Comparison of ENCODE assay signal across 16 cellular contexts in the genomic region with DNA sequence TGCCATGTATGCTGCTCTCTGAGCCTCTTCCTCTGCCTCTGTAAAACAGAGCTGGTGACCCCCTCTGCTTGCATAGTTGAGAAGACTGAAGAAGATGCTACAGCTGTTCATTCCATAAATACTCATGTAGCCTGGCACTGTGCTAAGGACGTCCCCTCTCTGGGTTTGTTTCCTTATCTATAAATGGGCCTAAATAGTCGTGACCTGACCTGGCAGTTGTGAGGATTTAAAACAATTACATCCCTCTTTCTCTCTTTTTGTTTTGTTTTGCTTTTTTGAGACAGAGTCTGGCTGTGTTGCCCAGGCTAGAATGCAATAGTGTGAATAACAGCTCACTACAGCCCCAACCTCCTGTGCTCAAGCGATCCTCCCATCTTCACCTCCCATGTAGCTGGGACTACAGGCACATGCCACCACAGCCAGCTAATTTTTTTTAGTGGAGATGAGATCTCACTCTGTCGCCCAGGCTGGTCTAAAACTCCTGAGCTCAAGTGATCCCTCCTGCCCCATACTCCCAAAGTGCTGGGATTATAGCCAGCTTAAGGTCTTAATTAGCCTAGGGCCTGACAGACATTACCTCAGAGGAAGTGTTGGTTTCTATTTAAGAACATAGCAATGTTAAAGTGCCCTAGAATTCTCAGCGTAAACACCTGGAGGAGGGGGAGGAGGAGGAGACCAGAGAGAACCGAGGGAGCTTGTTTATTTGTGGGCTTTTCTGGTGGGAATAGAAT. TPM values are rescaled to one million over a fixed set of nuclear protein-coding genes. Genes with fewer than 3 reads are reported as not detected.
A peak's percentile ranks its signal among the peaks of the same experiment; 100 is the strongest.
DNase-seq lines count a peak whose midpoint lies in the region; ATAC-seq and TF ChIP-seq lines count a peak whose summit lies in the region.
"Had no signal": no experiment of that assay in that cellular context is flagged by ENCODE, and none has a peak within 500 bp of the region (broad histone marks: within the 10 kb centered on the region; RNA-seq: fewer than 3 reads in every experiment).

No MANE protein-coding gene starts in this region.

- POLR2A ChIA-PET in Caco-2 (lab: Charles Lee) (no interaction called here), HEK293 (lab: Yijun Ruan, JAX) (interaction anchor here (1.2 to 2.3 kb wide), 3 partner anchors 7 to 110 kb away, joined by 3 to 7 read pairs (median 6); no protein-coding TSS in a partner anchor)

- peaks cover 22% of the 10 kb centered on the region for H3K4me1 Mint-ChIP-seq in Caco-2 (ENCODE audit: low read depth, unreplicated experiment)
- peaks cover 17% of the 10 kb centered on the region for H3K4me1 Mint-ChIP-seq in endodermal cell
- H3K4me1 Mint-ChIP-seq in glutamatergic neuron (ENCODE audit: low read depth, unreplicated experiment) = no peaks in the 10 kb centered on the region

- H3K36me3 ChIP-seq in Caco-2 (ENCODE audit: control insufficient read depth, insufficient read depth, low read length) = no peaks in the 10 kb centered on the region
- H3K36me3 ChIP-seq in HEK293 (ENCODE audit: control insufficient read depth in 2 of 2, insufficient read depth in 1 of 2, low read length in 2 of 2) = peaks cover 63 to 75% of the 10 kb centered on the region in 2 experiments
- peaks cover 22% of the 10 kb centered on the region for H3K36me3 ChIP-seq in endodermal cell (ENCODE audit: control insufficient read depth, insufficient read depth, low read length)
- no peaks in the 10 kb centered on the region for H3K36me3 ChIP-seq in psoas muscle (ENCODE audit: insufficient read depth in 1 of 2, low read depth in 1 of 2)
- H3K36me3 ChIP-seq in esophagus squamous epithelium = no peaks in the 10 kb centered on the region
- H3K36me3 ChIP-seq: Peyer's patch had no signal

- H3K9me3 Mint-ChIP-seq in Caco-2 (ENCODE audit: unreplicated experiment) = no peaks in the 10 kb centered on the region
- H3K9me3 Mint-ChIP-seq in endodermal cell = no peaks in the 10 kb centered on the region
- H3K9me3 Mint-ChIP-seq in glutamatergic neuron (ENCODE audit: unreplicated experiment) = peaks cover 2% of the 10 kb centered on the region

- CTCF ChIA-PET in Caco-2 (lab: Charles Lee) = interaction anchor here (0.5 to 1.1 kb wide), 4 partner anchors 21 to 1925 kb away, joined by 3 to 6 read pairs (median 3); a partner anchor contains a TSS
- CTCF ChIA-PET in HEK293 (lab: Yijun Ruan, JAX) = interaction anchor here (0.5 to 4.8 kb wide), 23 partner anchors 8 to 1503 kb away, joined by 3 to 72 read pairs (median 5); a partner anchor contains a TSS

- peak overlapping the region; percentile 16 for H3K9ac ChIP-seq in endodermal cell (ENCODE audit: extremely low read depth, low read length, poor library complexity, severe bottlenecking)

- no TSS peak for BruUV-seq in Caco-2 (replicated peaks; lab: Mats Ljungman, UMichigan)

- TF ChIP-seq CTCF in Caco-2 (IDR thresholded peaks at IDR 0.05; ENCODE audit: insufficient read depth in 1 of 2, low read depth in 1 of 2, low read length in 1 of 2, severe bottlenecking in 1 of 2, unreplicated experiment in 1 of 2) = no peak
- no peak for TF ChIP-seq CTCF in HEK293 (tag by site-specific recombination; IDR thresholded peaks at IDR 0.05)
- no peak for TF ChIP-seq CTCF in endodermal cell (conservative IDR thresholded peaks at IDR 0.05)
- no peak for TF ChIP-seq CTCF in psoas muscle (IDR thresholded peaks at IDR 0.05)
- no peak for TF ChIP-seq CTCF in esophagus squamous epithelium (IDR thresholded peaks at IDR 0.05)
- no peak for TF ChIP-seq CTCF in glutamatergic neuron (IDR thresholded peaks at IDR 0.05; ENCODE audit: partially characterized antibody, unreplicated experiment)

- H3K27ac ChIP-seq in HEK293 (ENCODE audit: extremely low read depth, low read depth, low read length) (peak overlapping the region; percentile 32; the same call in 1 of the 2 replicates), endodermal cell (ENCODE audit: low read depth, low read length) (no peak overlapping the region), psoas muscle (peak overlapping the region; percentile 53), esophagus squamous epithelium (no peak overlapping the region)
- H3K27ac ChIP-seq: Peyer's patch had no signal

- H3K4me3 ChIP-seq in Caco-2 (ENCODE audit: low read depth, low read length) (no peak overlapping the region), HEK293 (ENCODE audit: low read depth, low read length) (no peak overlapping the region), endodermal cell (ENCODE audit: low read length) (peak overlapping the region; percentile 31), psoas muscle (no peak overlapping the region), esophagus squamous epithelium (no peak overlapping the region)
- H3K4me3 ChIP-seq: Peyer's patch had no signal

- H3K27ac Mint-ChIP-seq in Caco-2 (ENCODE audit: unreplicated experiment) (peak overlapping the region; percentile 62), endodermal cell (peak overlapping the region; percentile 67), glutamatergic neuron (ENCODE audit: unreplicated experiment) (no peak overlapping the region)

- 92 to 95% methylated on average over 2 to 5 of the region's 6 CpGs for WGBS in endodermal cell (ENCODE audit: insufficient coverage in 1 of 2, insufficient read length in 1 of 2), 2 experiments
- 46 to 56% (median 47%) methylated on average over 6 of the region's 6 CpGs for WGBS in psoas muscle, 3 donors
- WGBS in esophagus squamous epithelium, 2 donors = 79 to 85% methylated on average over 5 of the region's 6 CpGs

- H3K4me3 Mint-ChIP-seq in Caco-2 (ENCODE audit: unreplicated experiment) (no peak overlapping the region), endodermal cell (no peak overlapping the region), glutamatergic neuron (ENCODE audit: unreplicated experiment) (no peak overlapping the region)

- ATAC-seq in psoas muscle (no peak), left lobe of liver (no peak)

- H3K9me3 ChIP-seq in Caco-2 = no peaks in the 10 kb centered on the region
- H3K9me3 ChIP-seq in HEK293 (ENCODE audit: control insufficient read depth, insufficient read depth, low read depth, low read length) = no peaks in the 10 kb centered on the region
- H3K9me3 ChIP-seq in endodermal cell (ENCODE audit: control insufficient read depth, low read length) = no peaks in the 10 kb centered on the region
- H3K9me3 ChIP-seq in psoas muscle = no peaks in the 10 kb centered on the region
- H3K9me3 ChIP-seq in esophagus squamous epithelium = no peaks in the 10 kb centered on the region
- H3K9me3 ChIP-seq: Peyer's patch had no signal

- TF ChIP-seq POLR2A in esophagus squamous epithelium (IDR thresholded peaks at IDR 0.05) = no peak

- peaks cover 22% of the 10 kb centered on the region; the same call in 1 of the 2 replicates for H3K4me1 ChIP-seq in Caco-2
- H3K4me1 ChIP-seq in HEK293 (ENCODE audit: control insufficient read depth, insufficient read depth, low read length) = peaks cover 25% of the 10 kb centered on the region
- H3K4me1 ChIP-seq in endodermal cell (ENCODE audit: control insufficient read depth, insufficient read depth, low read length) = peaks cover 3% of the 10 kb centered on the region
- H3K4me1 ChIP-seq in psoas muscle = peaks cover 19% of the 10 kb centered on the region
- peaks cover 10 to 18% (median 12%) of the 10 kb centered on the region in 3 donors for H3K4me1 ChIP-seq in esophagus squamous epithelium

- H3K27me3 Mint-ChIP-seq in Caco-2 (ENCODE audit: insufficient read depth, unreplicated experiment) = no peaks in the 10 kb centered on the region
- H3K27me3 Mint-ChIP-seq in endodermal cell (ENCODE audit: insufficient read depth) = no peaks in the 10 kb centered on the region
- peaks cover 6% of the 10 kb centered on the region for H3K27me3 Mint-ChIP-seq in glutamatergic neuron (ENCODE audit: unreplicated experiment)

- no peaks in the 10 kb centered on the region for H3K27me3 ChIP-seq in Caco-2 (replicated peaks; ENCODE audit: control insufficient read depth, insufficient read depth, low read length)
- no peaks in the 10 kb centered on the region for H3K27me3 ChIP-seq in endodermal cell (ENCODE audit: control insufficient read depth, insufficient read depth, low read length, poor library complexity, severe bottlenecking)
- no peaks in the 10 kb centered on the region for H3K27me3 ChIP-seq in psoas muscle (ENCODE audit: insufficient read depth in 3 of 3, low read length in 2 of 3)
- no peaks in the 10 kb centered on the region for H3K27me3 ChIP-seq in esophagus squamous epithelium
- H3K27me3 ChIP-seq: Peyer's patch had no signal

- H3K36me3 Mint-ChIP-seq in Caco-2 (ENCODE audit: insufficient read depth, unreplicated experiment) (peaks cover 59% of the 10 kb centered on the region), endodermal cell (ENCODE audit: low read depth) (peaks cover 34% of the 10 kb centered on the region), glutamatergic neuron (ENCODE audit: unreplicated experiment) (no peaks in the 10 kb centered on the region)

- no peak for DNase-seq in Caco-2
- DNase-seq in endodermal cell = no peak
- DNase-seq in psoas muscle = no peak
- DNase-seq in left lobe of liver (ENCODE audit: low spot score) = no peak
- no peak for DNase-seq in esophagus squamous epithelium (lab: John Stamatoyannopoulos, UW)
- no peak for DNase-seq in glutamatergic neuron
- DNase-seq: C1 segment of cervical spinal cord, COR-L47, DMS79, HCEC 1CT, KBM-7, NCI-H1092, NCI-H446, Peyer's patch, Right ventricle myocardium superior had no signal

- intact Hi-C loops in Caco-2 (cut with micrococcal nuclease; ENCODE audit: unreplicated experiment) = no loop called here
- intact Hi-C loops in psoas muscle (cut with DNase I) = loop anchor here in 1 of 2 donors (5.0 kb wide), 1 partner anchor 53 kb away; a partner anchor contains a TSS
- intact Hi-C loops in esophagus squamous epithelium (cut with DNase I) = loop anchor here (10.0 kb wide), 1 partner anchor 55 kb away; a partner anchor contains a TSS

RNA-seq across cellular contexts. Expression of a gene that starts 4.6 kb away (rescaled TPM):
- 30.6 and 32.9 TPM in 2 replicates for total RNA-seq in Caco-2 (2022)
- 10 to 100 TPM; 23.5 to 34.4 TPM for total RNA-seq in endodermal cell
- 20.2 TPM for polyA plus RNA-seq in endodermal cell (2013, experiment 1 of 2)
- polyA plus RNA-seq in endodermal cell (2013, experiment 2 of 2) = 19.0 TPM
- total RNA-seq in psoas muscle = 1 to 10 TPM in 3 of 4 donors, under 1 TPM in 1; 0.81 to 3.8 (median 2.8) TPM
- 1 to 10 TPM; 2.3 to 7.2 (median 2.6) TPM for polyA plus RNA-seq in psoas muscle
- 0.48 TPM for total RNA-seq in left lobe of liver
- total RNA-seq in esophagus squamous epithelium = 1 to 10 TPM; 1.1 to 4.8 (median 3.5) TPM
- total RNA-seq in glutamatergic neuron (ENCODE audit: unreplicated experiment) = 5.5 TPM

RNA-seq across cellular contexts. Expression of a gene that starts 5.3 kb away (rescaled TPM):
- total RNA-seq in Caco-2 (2022) (7.6 and 8.8 TPM in 2 replicates), endodermal cell (1 to 10 TPM; 6.7 to 8.9 TPM), psoas muscle (1 to 10 TPM; 1.9 to 7.0 (median 2.9) TPM), left lobe of liver (2.2 TPM), esophagus squamous epithelium (1 to 10 TPM; 2.8 to 4.8 (median 3.6) TPM), glutamatergic neuron (ENCODE audit: unreplicated experiment) (10.1 TPM)
- polyA plus RNA-seq in endodermal cell (2013, experiment 1 of 2) = 10.2 TPM
- 10.3 TPM for polyA plus RNA-seq in endodermal cell (2013, experiment 2 of 2)
- 1 to 10 TPM; 3.6 to 9.6 (median 6.5) TPM for polyA plus RNA-seq in psoas muscle

RNA-seq across cellular contexts. Expression of a gene that starts 26.7 kb away (rescaled TPM):
- total RNA-seq in Caco-2 (2022) (1.7 and 2.2 TPM in 2 replicates), endodermal cell (10 to 100 TPM; 12.6 to 19.7 TPM), psoas muscle (1 to 10 TPM; 1.2 to 3.9 (median 1.6) TPM), left lobe of liver (1.3 TPM), esophagus squamous epithelium (10 to 100 TPM in 1 of 4 donors, 1 to 10 TPM in 2, under 1 TPM in 1; 0.80 to 15.3 (median 2.7) TPM), glutamatergic neuron (ENCODE audit: unreplicated experiment) (146 TPM)
- polyA plus RNA-seq in endodermal cell (2013, experiment 1 of 2) = 66.8 TPM
- polyA plus RNA-seq in endodermal cell (2013, experiment 2 of 2) = 54.8 TPM
- 1 to 10 TPM in 1 of 3 donors, under 1 TPM in 2; 0.51 to 1.0 (median 0.66) TPM for polyA plus RNA-seq in psoas muscle

RNA-seq across cellular contexts. Expression of a gene that starts 45.3 kb away (rescaled TPM):
- total RNA-seq in Caco-2 (2022) (29.4 and 30.8 TPM in 2 replicates), endodermal cell (10 to 100 TPM; 36.3 to 38.7 TPM), psoas muscle (10 to 100 TPM in 3 of 4 donors, 1 to 10 TPM in 1; 7.1 to 12.6 (median 10.6) TPM), left lobe of liver (10.3 TPM), esophagus squamous epithelium (10 to 100 TPM; 14.6 to 28.6 (median 18.8) TPM), glutamatergic neuron (ENCODE audit: unreplicated experiment) (29.5 TPM)
- 21.2 TPM for polyA plus RNA-seq in endodermal cell (2013, experiment 1 of 2)
- polyA plus RNA-seq in endodermal cell (2013, experiment 2 of 2) = 20.8 TPM
- polyA plus RNA-seq in psoas muscle = 10 to 100 TPM in 2 of 3 donors, 1 to 10 TPM in 1; 9.5 to 22.3 (median 13.3) TPM

RNA-seq across cellular contexts. Expression of a gene that starts 50.7 kb away (rescaled TPM):
- total RNA-seq in Caco-2 (2022) (42.5 and 48.5 TPM in 2 replicates), endodermal cell (10 to 100 TPM; 17.1 to 19.3 TPM), psoas muscle (under 1 TPM in 2 of 4 donors, not detected in 2; 0.23 to 0.24 TPM), left lobe of liver (6.5 TPM), esophagus squamous epithelium (under 1 TPM in 3 of 4 donors, not detected in 1; 0.26 to 0.95 (median 0.57) TPM), glutamatergic neuron (ENCODE audit: unreplicated experiment) (2.0 TPM)
- 3.4 TPM for polyA plus RNA-seq in endodermal cell (2013, experiment 1 of 2)
- polyA plus RNA-seq in endodermal cell (2013, experiment 2 of 2) = 3.6 TPM
- polyA plus RNA-seq in psoas muscle = under 1 TPM in 2 of 3 donors, not detected in 1; 0.21 to 0.25 TPM

Comparison
In these comparisons a context has a peak if more than half of its experiments do, and no peak if none do; other contexts are left out.
1. H3K27ac ChIP-seq: peak in HEK293 (single experiment) and psoas muscle (single experiment); none in endodermal cell (single experiment) and esophagus squamous epithelium (0 of 4).